In the genomic region with DNA sequence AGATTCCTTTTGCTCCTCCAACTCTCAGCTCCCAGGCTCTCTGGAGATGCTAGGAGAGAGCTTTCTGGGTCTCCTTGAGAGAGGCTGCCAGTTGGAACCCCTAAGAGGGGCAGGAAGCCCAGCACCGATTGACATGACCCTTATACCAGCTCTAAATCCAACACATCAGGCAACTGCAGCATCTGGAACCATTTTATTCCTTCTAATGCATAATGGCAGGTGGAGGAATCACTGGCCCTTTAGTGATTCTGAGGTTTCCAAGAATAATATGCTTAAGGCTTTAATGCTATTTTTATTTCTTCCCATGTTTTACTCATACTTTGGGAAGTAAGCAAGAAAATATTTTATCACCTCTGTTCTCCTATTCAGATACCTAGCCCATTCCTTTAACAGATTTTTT, we compare ENCODE assay signal across 1 cellular context.
A peak's percentile ranks its signal among the peaks of the same experiment; 100 is the strongest.
TF ChIP-seq lines count a peak whose summit lies in the region.

No MANE protein-coding gene starts in this region.

TF ChIP-seq in SK-N-SH, 30 proteins besides CTCF, POLR2A, EP300 and RAD21 (continued from another document):
- peak; percentile 39; the same call in 1 of the 2 replicates for TF ChIP-seq POLR2AphosphoS5 (IDR thresholded peaks at IDR 0.05; ENCODE audit: low read depth, low read length)
- TF ChIP-seq RXRA (IDR thresholded peaks at IDR 0.05; ENCODE audit: borderline replicate concordance, low read depth), result no peak
- TF ChIP-seq NFIC (IDR thresholded peaks at IDR 0.05; ENCODE audit: borderline replicate concordance), result peak; percentile 33; the same call in 1 of the 2 replicates
- TF ChIP-seq, protein P1, sequence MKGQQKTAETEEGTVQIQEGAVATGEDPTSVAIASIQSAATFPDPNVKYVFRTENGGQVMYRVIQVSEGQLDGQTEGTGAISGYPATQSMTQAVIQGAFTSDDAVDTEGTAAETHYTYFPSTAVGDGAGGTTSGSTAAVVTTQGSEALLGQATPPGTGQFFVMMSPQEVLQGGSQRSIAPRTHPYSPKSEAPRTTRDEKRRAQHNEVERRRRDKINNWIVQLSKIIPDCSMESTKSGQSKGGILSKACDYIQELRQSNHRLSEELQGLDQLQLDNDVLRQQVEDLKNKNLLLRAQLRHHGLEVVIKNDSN (IDR thresholded peaks at IDR 0.05; ENCODE audit: borderline replicate concordance, low read depth), result no peak
- TF ChIP-seq JUND (IDR thresholded peaks at IDR 0.05), result 0 out of 2 replicates have a peak, but pooled peaks have one; percentile 4
- TF ChIP-seq, protein P2, sequence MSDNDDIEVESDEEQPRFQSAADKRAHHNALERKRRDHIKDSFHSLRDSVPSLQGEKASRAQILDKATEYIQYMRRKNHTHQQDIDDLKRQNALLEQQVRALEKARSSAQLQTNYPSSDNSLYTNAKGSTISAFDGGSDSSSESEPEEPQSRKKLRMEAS (IDR thresholded peaks at IDR 0.05; ENCODE audit: low read depth), result no peak
- TF ChIP-seq YY1 (IDR thresholded peaks at IDR 0.05; ENCODE audit: low read depth), result no peak
